ENCODE assay signal across 9 cellular contexts in genomic region chr7:41942468-41943097, GRCh38.
DNase-seq lines count a peak whose midpoint lies in the region; ATAC-seq and TF ChIP-seq lines count a peak whose summit lies in the region.
"Had no signal": no experiment of that assay in that cellular context is flagged by ENCODE, and none has a peak within 500 bp of the region (broad histone marks: within the 10 kb centered on the region; RNA-seq: fewer than 3 reads in every experiment).

No MANE protein-coding gene starts in this region.

- H3K9ac ChIP-seq in PC-3 (ENCODE audit: low read length) (0 out of 2 replicates have a peak overlapping the region, but pooled peaks have one; percentile 3), iPS-15b (ENCODE audit: low read depth, low read length) (no peak overlapping the region)

- H3F3A ChIP-seq in PC-3 (ENCODE audit: low read length, unreplicated experiment) = no peaks in the 10 kb centered on the region

- H3K27ac ChIP-seq in heart left ventricle (peak overlapping the region in 1 of 12 donors; percentile 34), PC-3 (ENCODE audit: low read length) (no peak overlapping the region), temporal lobe (ENCODE audit: low read depth, low read length) (peak overlapping the region; percentile 19), body of pancreas (no peak overlapping the region)

- H2AFZ ChIP-seq in PC-3 (ENCODE audit: low read length) = peak overlapping the region; percentile 66

- DNase-seq in heart left ventricle (no peak), Right ventricle myocardium superior (no peak), PC-3 (peak; percentile 46), body of pancreas (no peak)
- no peak for DNase-seq in activated CD4-positive, alpha-beta T cell treated with anti-CD3 and anti-CD28 coated beads for 36 hours
- no peak for DNase-seq in stimulated activated CD4-positive, alpha-beta T cell treated with anti-CD3 and anti-CD28 coated beads, Interleukin-4, amount 100 ng/mL, for 1 hour

- H3K36me3 Mint-ChIP-seq in activated CD4-positive, alpha-beta T cell treated with anti-CD3 and anti-CD28 coated beads for 36 hours (ENCODE audit: low read depth) = no peaks in the 10 kb centered on the region
- H3K36me3 Mint-ChIP-seq: CD4-positive, CD25-positive, alpha-beta regulatory T cell had no signal

- CTCF ChIA-PET in PC-3 (lab: Charles Lee) = interaction anchor here (0.6 to 2.5 kb wide), 8 partner anchors 12 to 990 kb away, joined by 3 to 23 read pairs (median 6); partner anchors contain the start of genes MRPL32 and PSMA2
- CTCF ChIA-PET in activated CD4-positive, alpha-beta T cell treated with anti-CD3 and anti-CD28 coated beads for 36 hours (lab: Charles Lee) = interaction anchor here (0.7 to 2.3 kb wide), 9 partner anchors 13 to 952 kb away, joined by 3 to 13 read pairs (median 4); no protein-coding TSS in a partner anchor

- no peak for TF ChIP-seq POLR2A in heart left ventricle (IDR thresholded peaks at IDR 0.05)
- no peak for TF ChIP-seq POLR2A in body of pancreas (IDR thresholded peaks at IDR 0.05)

- H3K9me2 ChIP-seq in PC-3 (replicated peaks; ENCODE audit: low read length) = no peaks in the 10 kb centered on the region

- ATAC-seq in heart left ventricle (peak in 1 of 4 donors; percentile 23), Right ventricle myocardium superior (ENCODE audit: poor library complexity) (no peak), PC-3 (peak; percentile 48), body of pancreas (no peak)
- ATAC-seq in activated CD4-positive, alpha-beta T cell treated with anti-CD3 and anti-CD28 coated beads for 36 hours = no peak

- peaks cover 31% of the 10 kb centered on the region for H3K27me3 Mint-ChIP-seq in activated CD4-positive, alpha-beta T cell treated with anti-CD3 and anti-CD28 coated beads for 36 hours

- H3K9me3 Mint-ChIP-seq in activated CD4-positive, alpha-beta T cell treated with anti-CD3 and anti-CD28 coated beads for 36 hours (ENCODE audit: low read depth) = no peaks in the 10 kb centered on the region

- intact Hi-C loops in heart left ventricle (cut with DNase I) (loop anchor here (1.0 to 10.0 kb wide), 14 partner anchors 34 to 934 kb away; no protein-coding TSS in a partner anchor), Right ventricle myocardium superior (cut with DNase I) (loop anchor here (5.0 kb wide), 2 partner anchors 35 to 900 kb away; no protein-coding TSS in a partner anchor), PC-3 (cut with micrococcal nuclease) (loop anchor here (1.0 to 5.0 kb wide), 9 partner anchors 295 to 1710 kb away; partner anchors contain the start of genes GLI3, MRPL32 and PSMA2), body of pancreas (cut with DNase I) (no loop called here)
- intact Hi-C loops in activated CD4-positive, alpha-beta T cell treated with anti-CD3 and anti-CD28 coated beads for 36 hours (cut with DNase I, micrococcal nuclease) = loop anchor here (5.0 to 10.0 kb wide), 3 partner anchors 900 to 1895 kb away; no protein-coding TSS in a partner anchor

- H3K27me3 ChIP-seq in heart left ventricle (peaks cover 0 to 18% (median 9%) of the 10 kb centered on the region in 9 donors), PC-3 (ENCODE audit: low read length) (no peaks in the 10 kb centered on the region), iPS-15b (ENCODE audit: control insufficient read depth, insufficient read depth, low read length) (peaks cover 15% of the 10 kb centered on the region), body of pancreas (peaks cover 0 to 10% of the 10 kb centered on the region in 2 donors)

- POLR2A ChIA-PET in PC-3 (lab: Charles Lee; ENCODE audit: unreplicated experiment) = no interaction called here
- POLR2A ChIA-PET in activated CD4-positive, alpha-beta T cell treated with anti-CD3 and anti-CD28 coated beads for 36 hours (lab: Charles Lee) = no interaction called here

- H3K4me1 ChIP-seq in heart left ventricle (peaks cover 0 to 13% (median 5%) of the 10 kb centered on the region in 12 donors), PC-3 (ENCODE audit: insufficient read depth, low read length) (peaks cover 7% of the 10 kb centered on the region; the same call in 1 of the 2 replicates), iPS-15b (ENCODE audit: control insufficient read depth, insufficient read depth, low read length) (peaks cover 4% of the 10 kb centered on the region), body of pancreas (peaks cover 9% of the 10 kb centered on the region)

- H3K36me3 ChIP-seq in heart left ventricle = no peaks in the 10 kb centered on the region
- H3K36me3 ChIP-seq in PC-3 (ENCODE audit: low read depth, low read length) = no peaks in the 10 kb centered on the region
- no peaks in the 10 kb centered on the region for H3K36me3 ChIP-seq in iPS-15b (ENCODE audit: control insufficient read depth, insufficient read depth, low read length)
- no peaks in the 10 kb centered on the region for H3K36me3 ChIP-seq in body of pancreas (replicated peaks in 1 of 2; ENCODE audit: insufficient read depth in 1 of 2, low read depth in 2 of 2)

- H3K79me2 ChIP-seq in PC-3 (ENCODE audit: low read length) = no peaks in the 10 kb centered on the region

- peak overlapping the region; percentile 99 for H3K4me2 ChIP-seq in PC-3 (ENCODE audit: low read length)

- H3K27ac Mint-ChIP-seq in activated CD4-positive, alpha-beta T cell treated with anti-CD3 and anti-CD28 coated beads for 36 hours = no peak overlapping the region

- H3K4me3 ChIP-seq in heart left ventricle = peak overlapping the region in 9 of 12 donors; percentile 8 to 34 (median 26)
- H3K4me3 ChIP-seq in PC-3 (ENCODE audit: low read length) = peak overlapping the region; percentile 76
- H3K4me3 ChIP-seq in iPS-15b (ENCODE audit: low read depth, low read length) = peak overlapping the region; percentile 44
- H3K4me3 ChIP-seq in body of pancreas = no peak overlapping the region

- H3K4me3 Mint-ChIP-seq in activated CD4-positive, alpha-beta T cell treated with anti-CD3 and anti-CD28 coated beads for 36 hours = no peak overlapping the region
- H3K4me3 Mint-ChIP-seq: CD4-positive, CD25-positive, alpha-beta regulatory T cell had no signal

- H3K9me3 ChIP-seq in heart left ventricle = no peaks in the 10 kb centered on the region
- H3K9me3 ChIP-seq in PC-3 (ENCODE audit: low read length) = no peaks in the 10 kb centered on the region
- H3K9me3 ChIP-seq in iPS-15b (ENCODE audit: control insufficient read depth, insufficient read depth, low read length) = no peaks in the 10 kb centered on the region
- no peaks in the 10 kb centered on the region for H3K9me3 ChIP-seq in body of pancreas

- no peaks in the 10 kb centered on the region for H4K20me1 ChIP-seq in PC-3 (ENCODE audit: low read length)

- H3K4me1 Mint-ChIP-seq in activated CD4-positive, alpha-beta T cell treated with anti-CD3 and anti-CD28 coated beads for 36 hours = peaks cover 6% of the 10 kb centered on the region

- TF ChIP-seq CTCF in heart left ventricle (IDR thresholded peaks at IDR 0.05) = no peak
- no peak for TF ChIP-seq CTCF in PC-3 (conservative IDR thresholded peaks at IDR 0.05; ENCODE audit: low read depth, low read length)
- TF ChIP-seq CTCF in body of pancreas (IDR thresholded peaks at IDR 0.05) = no peak

- WGBS in heart left ventricle, 4 donors = 43 to 62% (median 51%) methylated on average over 21 to 23 of the region's 23 CpGs
- WGBS in body of pancreas, 2 donors = 43 to 46% methylated on average over 18 to 23 of the region's 23 CpGs

- no TSS peak for BruUV-seq in PC-3 (replicated peaks; lab: Mats Ljungman, UMichigan)

Comparison
In these comparisons a context has a peak if more than half of its experiments do, and no peak if none do; other contexts are left out.
1. H3K4me3 ChIP-seq: peak in heart left ventricle (9 of 12), PC-3 (single experiment) and iPS-15b (single experiment); none in body of pancreas (0 of 2).